Comparison of ENCODE assay signal across 10 cellular contexts in genomic region chr2:85310330-85310729, GRCh38. TPM values are rescaled to one million over a fixed set of nuclear protein-coding genes. Genes with fewer than 3 reads are reported as not detected.
DNase-seq lines count a peak whose midpoint lies in the region; ATAC-seq, FAIRE-seq and TF ChIP-seq lines count a peak whose summit lies in the region.
"Had no signal": no experiment of that assay in that cellular context is flagged by ENCODE, and none has a peak within 500 bp of the region (broad histone marks: within the 10 kb centered on the region; RNA-seq: fewer than 3 reads in every experiment).

No MANE protein-coding gene starts in this region.

- no peaks in the 10 kb centered on the region for H4K20me1 ChIP-seq in GM12878 (ENCODE audit: control insufficient read depth, insufficient read depth)

- no peaks in the 10 kb centered on the region for H3K27me3 Mint-ChIP-seq in activated naive CD4-positive, alpha-beta T cell treated with anti-CD3 and anti-CD28 coated beads for 36 hours (ENCODE audit: low read depth)

- no peaks in the 10 kb centered on the region for H3K79me2 ChIP-seq in GM12878 (ENCODE audit: control insufficient read depth, insufficient read depth, low read length)

- in situ Hi-C loops in GM12878 (cut with MboI): no loop called here

- H2AFZ ChIP-seq in GM12878 (ENCODE audit: control insufficient read depth, low read depth, low read length): no peak overlapping the region

- H3K4me1 Mint-ChIP-seq in activated naive CD4-positive, alpha-beta T cell treated with anti-CD3 and anti-CD28 coated beads for 36 hours (ENCODE audit: low read depth): peaks cover 39% of the 10 kb centered on the region

- BruUV-seq in GM12878 (replicated peaks; lab: Mats Ljungman, UMichigan): no TSS peak

- no peak; the same call in 1 of the 2 replicates for TF ChIP-seq POLR2A in GM12878 (IDR thresholded peaks at IDR 0.05; ENCODE audit: low read depth, low read length)
- no peak for TF ChIP-seq POLR2A in thyroid gland (IDR thresholded peaks at IDR 0.05)

- H3K27ac ChIP-seq in GM12878 (ENCODE audit: control insufficient read depth, insufficient read depth) (no peak overlapping the region), thyroid gland (peak overlapping the region in 2 of 3 donors; percentile 35 to 62)

- TF ChIP-seq CTCF in GM12878 (IDR thresholded peaks at IDR 0.05 in 2 of 3, conservative IDR thresholded peaks at IDR 0.05 in 1 of 3; ENCODE audit: control insufficient read depth in 2 of 3, extremely low read depth in 1 of 3, insufficient read depth in 1 of 3, low read depth in 3 of 3, low read length in 3 of 3) (no peak), thyroid gland (IDR thresholded peaks at IDR 0.05) (no peak)

- H3K27me3 ChIP-seq in GM12878 (replicated peaks in 1 of 2; ENCODE audit: control insufficient read depth in 2 of 2, insufficient read depth in 2 of 2, low read length in 1 of 2): no peaks in the 10 kb centered on the region
- H3K27me3 ChIP-seq in thyroid gland: no peaks in the 10 kb centered on the region

- peak overlapping the region; percentile 51 for H3K4me3 Mint-ChIP-seq in activated naive CD4-positive, alpha-beta T cell treated with anti-CD3 and anti-CD28 coated beads for 36 hours

- 47% methylated on average over 3 of the region's 3 CpGs for WGBS in GM12878 (ENCODE audit: insufficient coverage, insufficient replicate concordance, low lambda C conversion rate, missing lambda C conversion rate)
- 94 to 96% methylated on average over 3 of the region's 3 CpGs for WGBS in thyroid gland, 2 donors

- no peak for TF ChIP-seq RAD21 in GM12878 (IDR thresholded peaks at IDR 0.05; ENCODE audit: insufficient read depth, low read depth, low read length)

- no peak for TF ChIP-seq EP300 in GM12878 (IDR thresholded peaks at IDR 0.05; ENCODE audit: borderline replicate concordance in 1 of 2, control insufficient read depth in 1 of 2, low read depth in 2 of 2, low read length in 2 of 2)

- H3K4me1 ChIP-seq in GM12878 (ENCODE audit: control insufficient read depth, insufficient read depth, low read length) (peaks cover 19% of the 10 kb centered on the region), thyroid gland (peaks cover 14 to 22% of the 10 kb centered on the region in 2 donors)

- peaks cover 6% of the 10 kb centered on the region for H3K36me3 Mint-ChIP-seq in activated naive CD4-positive, alpha-beta T cell treated with anti-CD3 and anti-CD28 coated beads for 36 hours (ENCODE audit: low read depth)

- no peak overlapping the region for H3K9ac ChIP-seq in GM12878 (ENCODE audit: control insufficient read depth, insufficient read depth, low read length)

- intact Hi-C loops in activated naive CD4-positive, alpha-beta T cell treated with anti-CD3 and anti-CD28 coated beads for 36 hours (cut with micrococcal nuclease): no loop called here
- intact Hi-C loops in GM12878 (cut with micrococcal nuclease; ENCODE audit: unreplicated experiment): no loop called here
- intact Hi-C loops in thyroid gland (cut with DNase I): no loop called here

- CTCF ChIA-PET in activated naive CD4-positive, alpha-beta T cell treated with anti-CD3 and anti-CD28 coated beads for 36 hours (lab: Charles Lee): interaction anchor here (0.9 to 3.5 kb wide), 3 partner anchors 11 to 385 kb away, joined by 5 to 60 read pairs (median 5); no protein-coding TSS in a partner anchor
- CTCF ChIA-PET in GM12878 (lab: Yijun Ruan, JAX): interaction anchor here (0.7 to 3.2 kb wide), 3 partner anchors 11 to 1007 kb away, joined by 3 to 27 read pairs (median 4); no protein-coding TSS in a partner anchor

- H3K4me3 ChIP-seq in GM12878 (no peak overlapping the region), thyroid gland (replicated peaks in 1 of 3) (no peak overlapping the region)

- SMC1A ChIA-PET in GM12878 (lab: Charles Lee; ENCODE audit: uncharacterized antibody, unreplicated experiment): interaction anchor here (0.6 to 1.7 kb wide), 4 partner anchors 13 to 788 kb away, joined by 3 to 6 read pairs (median 3); no protein-coding TSS in a partner anchor

- RAD21 ChIA-PET in GM12878 (lab: Charles Lee; ENCODE audit: unreplicated experiment): interaction anchor here (1.0 to 2.3 kb wide), 2 partner anchors 10 to 17 kb away, joined by 3 to 7 read pairs; no protein-coding TSS in a partner anchor

- POLR2A ChIA-PET in GM12878 (lab: Charles Lee): interaction anchor here (1.1 to 1.5 kb wide), 2 partner anchors 21 to 55 kb away, joined by 3 to 4 read pairs; no protein-coding TSS in a partner anchor

- H3K27ac Mint-ChIP-seq in activated naive CD4-positive, alpha-beta T cell treated with anti-CD3 and anti-CD28 coated beads for 36 hours: peak overlapping the region; percentile 57

- H3K9me3 Mint-ChIP-seq in activated naive CD4-positive, alpha-beta T cell treated with anti-CD3 and anti-CD28 coated beads for 36 hours: no peaks in the 10 kb centered on the region

- ATAC-seq in HG02885 (IDR thresholded peaks at IDR 0.05; ENCODE audit: poor library complexity, unreplicated experiment) (peak; percentile 42), GM12878 (peak; percentile 19; the same call in 1 of the 3 replicates)

- H3K36me3 ChIP-seq in GM12878 (ENCODE audit: control insufficient read depth in 2 of 2, insufficient read depth in 2 of 2, low read length in 1 of 2) (peaks cover 0 to 6% of the 10 kb centered on the region in 2 experiments; a peak in 2 of 4 replicates), thyroid gland (peaks cover 20 to 29% of the 10 kb centered on the region in 2 donors)

- no peaks in the 10 kb centered on the region for H3K9me3 ChIP-seq in GM12878 (replicated peaks; ENCODE audit: control insufficient read depth, insufficient read depth, low read length)
- H3K9me3 ChIP-seq in thyroid gland: no peaks in the 10 kb centered on the region

- DNase-seq in activated naive CD4-positive, alpha-beta T cell treated with anti-CD3 and anti-CD28 coated beads for 36 hours: no peak
- DNase-seq in activated naive CD4-positive, alpha-beta T cell treated with Interleukin-2 at 50 U/mL for 16 hours: no peak
- no peak for DNase-seq in GM12878 (ENCODE audit: low read depth, low spot score)
- no peak for DNase-seq in thyroid gland
- no peak for DNase-seq in NCI-H128 (lab: John Stamatoyannopoulos, UW; ENCODE audit: unreplicated experiment)
- no peak for DNase-seq in DMS114 treated with DMSO at 0.1 percent for 48 hours (lab: John Stamatoyannopoulos, UW; ENCODE audit: unreplicated experiment)
- DNase-seq in HuH-7.5 (ENCODE audit: low spot score): no peak
- DNase-seq: activated CD4-positive, alpha-beta T cell treated with anti-CD3 and anti-CD28 coated beads, Interleukin-2, amount 50 U/mL, for 1 hour; NCI-H1105 had no signal

- peak; percentile 56 for FAIRE-seq in GM12878 (lab: Jason Lieb, UNC)

- no peak overlapping the region for H3K4me2 ChIP-seq in GM12878 (ENCODE audit: control insufficient read depth, insufficient read depth)

RNA-seq across cellular contexts. Expression of gene TGOLN2, which starts 17.5 kb away (rescaled TPM):
- 10 to 100 TPM; 82.5 to 85.4 TPM for total RNA-seq in activated naive CD4-positive, alpha-beta T cell treated with anti-CD3 and anti-CD28 coated beads for 36 hours
- total RNA-seq in GM12878 (2013; cell fraction: nucleolus; rRNA removed): 189 and 215 TPM in 2 replicates
- total RNA-seq in GM12878 (2014; rRNA removed): 35.2 and 37.2 TPM in 2 replicates
- total RNA-seq in GM12878 (2014; rRNA removed; fragmentation: Illumina TruSeq; extraction: Trizol): 35.3 and 36.9 TPM in 2 replicates
- 62.6 and 64.7 TPM in 2 replicates for total RNA-seq in GM12878 (2021)
- polyA plus RNA-seq in GM12878 (2011; ENCODE audit: low read depth): 41.6 TPM
- polyA plus RNA-seq in GM12878 (2011; rRNA removed): 82.3 and 92.3 TPM in 2 replicates
- polyA plus RNA-seq in GM12878 (2011; cell fraction: cytosol; rRNA removed): 62.0 and 71.5 TPM in 2 replicates
- 56.7 and 70.6 TPM in 2 replicates for polyA plus RNA-seq in GM12878 (2011; cell fraction: nucleus; rRNA removed)
- polyA plus RNA-seq in GM12878 (2012): 51.4 and 53.8 TPM in 2 replicates
- 75.7 and 79.2 TPM in 2 replicates for polyA plus RNA-seq in GM12878 (2014; fragmentation: Illumina TruSeq; extraction: Trizol)
- 10 to 100 TPM; 13.8 to 21.6 TPM for polyA plus RNA-seq in GM12878 (2014; fragmentation: Nextera tagmentation; extraction: Ambion mirVana)
- polyA plus RNA-seq in GM12878 (2014; rRNA removed): 61.9 and 64.4 TPM in 2 replicates
- 10 to 100 TPM; 48.1 to 50.7 TPM for polyA plus RNA-seq in GM12878 (2016; fragmentation: Nextera tagmentation; extraction: Ambion mirVana)
- 59.0 and 63.1 TPM in 2 replicates for polyA minus RNA-seq in GM12878 (2011; rRNA and poly(A)+ RNA removed)
- polyA minus RNA-seq in GM12878 (2011; cell fraction: cytosol; rRNA and poly(A)+ RNA removed): 19.8 and 21.1 TPM in 2 replicates
- polyA minus RNA-seq in GM12878 (2011; cell fraction: nucleus; rRNA and poly(A)+ RNA removed): 32.6 and 51.3 TPM in 2 replicates
- 100 to 1,000 TPM; 146 to 207 (median 162) TPM for total RNA-seq in thyroid gland

RNA-seq across cellular contexts. Expression of gene RETSAT, which starts 44.0 kb away (rescaled TPM):
- 10 to 100 TPM; 19.7 to 24.5 TPM for total RNA-seq in activated naive CD4-positive, alpha-beta T cell treated with anti-CD3 and anti-CD28 coated beads for 36 hours
- total RNA-seq in GM12878 (2013; cell fraction: nucleolus; rRNA removed): 40.3 and 42.7 TPM in 2 replicates
- total RNA-seq in GM12878 (2014; rRNA removed) (26.5 and 27.6 TPM in 2 replicates), GM12878 (2014; rRNA removed; fragmentation: Illumina TruSeq; extraction: Trizol) (22.5 and 22.8 TPM in 2 replicates), GM12878 (2021) (23.6 and 26.2 TPM in 2 replicates), thyroid gland (100 to 1,000 TPM in 3 of 4 donors, 10 to 100 TPM in 1; 88.2 to 253 (median 182) TPM)
- 11.1 TPM for polyA plus RNA-seq in GM12878 (2011; ENCODE audit: low read depth)
- polyA plus RNA-seq in GM12878 (2011; rRNA removed) (19.2 and 25.1 TPM in 2 replicates), GM12878 (2014; fragmentation: Illumina TruSeq; extraction: Trizol) (20.4 and 28.8 TPM in 2 replicates), GM12878 (2014; fragmentation: Nextera tagmentation; extraction: Ambion mirVana) (1 to 10 TPM; 3.3 to 4.4 TPM), GM12878 (2014; rRNA removed) (21.3 and 21.6 TPM in 2 replicates), GM12878 (2016; fragmentation: Nextera tagmentation; extraction: Ambion mirVana) (10 to 100 TPM; 12.8 to 15.2 TPM)
- polyA plus RNA-seq in GM12878 (2011; cell fraction: cytosol; rRNA removed): 27.2 and 28.2 TPM in 2 replicates
- polyA plus RNA-seq in GM12878 (2011; cell fraction: nucleus; rRNA removed): 44.6 and 50.4 TPM in 2 replicates
- 14.9 and 16.3 TPM in 2 replicates for polyA plus RNA-seq in GM12878 (2012)
- polyA minus RNA-seq in GM12878 (2011; rRNA and poly(A)+ RNA removed): 27.0 and 35.1 TPM in 2 replicates
- 15.8 and 18.2 TPM in 2 replicates for polyA minus RNA-seq in GM12878 (2011; cell fraction: cytosol; rRNA and poly(A)+ RNA removed)
- polyA minus RNA-seq in GM12878 (2011; cell fraction: nucleus; rRNA and poly(A)+ RNA removed): 15.7 and 18.8 TPM in 2 replicates

RNA-seq across cellular contexts. Expression of gene ELMOD3, which starts 44.2 kb away (rescaled TPM):
- total RNA-seq in activated naive CD4-positive, alpha-beta T cell treated with anti-CD3 and anti-CD28 coated beads for 36 hours: 10 to 100 TPM; 14.8 to 15.4 TPM
- 35.5 and 42.9 TPM in 2 replicates for total RNA-seq in GM12878 (2013; cell fraction: nucleolus; rRNA removed)
- total RNA-seq in GM12878 (2014; rRNA removed) (11.0 and 14.6 TPM in 2 replicates), GM12878 (2014; rRNA removed; fragmentation: Illumina TruSeq; extraction: Trizol) (10.0 and 10.4 TPM in 2 replicates), GM12878 (2021) (10.1 and 11.2 TPM in 2 replicates), thyroid gland (10 to 100 TPM; 23.4 to 34.5 (median 31.4) TPM)
- 5.8 TPM for polyA plus RNA-seq in GM12878 (2011; ENCODE audit: low read depth)
- polyA plus RNA-seq in GM12878 (2011; rRNA removed) (19.0 and 19.1 TPM in 2 replicates), GM12878 (2014; fragmentation: Illumina TruSeq; extraction: Trizol) (13.5 and 14.0 TPM in 2 replicates), GM12878 (2014; fragmentation: Nextera tagmentation; extraction: Ambion mirVana) (1 to 10 TPM; 1.2 to 2.7 TPM), GM12878 (2014; rRNA removed) (12.9 and 18.8 TPM in 2 replicates), GM12878 (2016; fragmentation: Nextera tagmentation; extraction: Ambion mirVana) (10 to 100 TPM; 13.9 to 14.4 TPM)
- 18.8 and 22.2 TPM in 2 replicates for polyA plus RNA-seq in GM12878 (2011; cell fraction: cytosol; rRNA removed)
- polyA plus RNA-seq in GM12878 (2011; cell fraction: nucleus; rRNA removed): 48.1 and 49.9 TPM in 2 replicates
- 7.7 and 9.1 TPM in 2 replicates for polyA plus RNA-seq in GM12878 (2012)
- polyA minus RNA-seq in GM12878 (2011; rRNA and poly(A)+ RNA removed): 14.6 and 23.0 TPM in 2 replicates
- polyA minus RNA-seq in GM12878 (2011; cell fraction: cytosol; rRNA and poly(A)+ RNA removed): 3.0 and 3.7 TPM in 2 replicates
- polyA minus RNA-seq in GM12878 (2011; cell fraction: nucleus; rRNA and poly(A)+ RNA removed): 13.4 and 18.3 TPM in 2 replicates
